9 cellular contexts compared by ENCODE assay signal in the genomic region with DNA sequence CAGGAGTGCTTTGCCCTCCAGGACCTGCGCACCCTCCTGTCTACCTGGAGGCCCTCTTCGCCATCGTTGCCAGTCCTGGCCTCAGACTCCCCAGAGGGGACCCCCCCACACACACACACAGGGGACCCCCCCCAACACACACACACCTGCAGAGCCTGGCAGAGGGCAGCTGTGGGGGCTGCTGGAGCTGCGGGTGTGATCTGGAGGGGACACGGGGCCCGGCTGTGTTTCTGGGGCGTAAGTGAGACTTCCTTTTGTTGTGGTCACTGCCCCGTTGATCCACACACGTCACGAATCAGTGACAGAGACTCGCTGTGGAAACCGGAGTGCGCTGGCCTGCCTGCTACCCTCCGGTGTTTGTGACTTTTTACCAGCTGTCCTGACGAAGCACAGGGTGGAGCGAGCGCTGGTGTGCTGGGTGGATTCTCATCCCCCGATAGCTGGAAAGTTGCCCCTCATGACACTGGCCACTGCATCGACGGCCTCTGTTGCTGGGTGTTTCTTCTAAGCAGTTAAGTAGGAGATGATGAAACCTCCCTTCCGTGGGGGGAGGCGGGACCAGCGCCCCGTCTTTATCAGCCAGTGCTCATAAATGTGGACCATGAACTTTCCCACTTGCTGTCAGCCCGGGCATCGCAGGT. TPM values are rescaled to one million over a fixed set of nuclear protein-coding genes. Genes with fewer than 3 reads are reported as not detected.
DNase-seq lines count a peak whose midpoint lies in the region; ATAC-seq and TF ChIP-seq lines count a peak whose summit lies in the region.
"Had no signal": no experiment of that assay in that cellular context is flagged by ENCODE, and none has a peak within 500 bp of the region (broad histone marks: within the 10 kb centered on the region; RNA-seq: fewer than 3 reads in every experiment).

No MANE protein-coding gene starts in this region.

- WGBS in trophoblast cell (ENCODE audit: extremely low coverage, insufficient coverage, insufficient read length), result no CpG with 5 or more reads among the region's 26 CpGs

- H2BK5ac ChIP-seq in trophoblast cell (ENCODE audit: low read depth, low read length, poor library complexity), result peak overlapping the region; percentile 15

- ATAC-seq in GM18858 (IDR thresholded peaks at IDR 0.05; ENCODE audit: unreplicated experiment) (no peak), GM21423 (IDR thresholded peaks at IDR 0.05; ENCODE audit: unreplicated experiment) (no peak), HG03280 (IDR thresholded peaks at IDR 0.05; ENCODE audit: unreplicated experiment) (no peak)

- peaks cover 0 to 4% (median 0%) of the 10 kb centered on the region in 7 donors for H3K9me3 Mint-ChIP-seq in CD14-positive monocyte

- no peaks in the 10 kb centered on the region for H3K9me3 ChIP-seq in SK-N-MC (ENCODE audit: low read depth, low read length)
- no peaks in the 10 kb centered on the region for H3K9me3 ChIP-seq in trophoblast cell (ENCODE audit: insufficient read depth, low read depth, low read length)

- H3K27me3 Mint-ChIP-seq in CD14-positive monocyte (ENCODE audit: low read depth in 3 of 3), result peaks cover 12 to 21% (median 20%) of the 10 kb centered on the region in 3 donors

- TF ChIP-seq CTCF in CD14-positive monocyte (IDR thresholded peaks at IDR 0.05), result no peak

- peaks cover 51 to 53% of the 10 kb centered on the region in 2 donors for H3K36me3 Mint-ChIP-seq in CD14-positive monocyte

- peak overlapping the region; percentile 54 for H2BK12ac ChIP-seq in trophoblast cell (ENCODE audit: low read length)

- H3K36me3 ChIP-seq in SK-N-MC (ENCODE audit: insufficient read depth, low read length) (peaks cover 16% of the 10 kb centered on the region; the same call in 1 of the 2 replicates), trophoblast cell (ENCODE audit: control insufficient read depth in 1 of 2, insufficient read depth in 2 of 2, low read length in 2 of 2) (peaks cover 11 to 12% of the 10 kb centered on the region in 2 experiments)

- H3K9ac ChIP-seq in SK-N-MC (ENCODE audit: insufficient read length) (no peak overlapping the region), trophoblast cell (ENCODE audit: low read length) (peak overlapping the region; percentile 28)

- H3K4me1 ChIP-seq in trophoblast cell (ENCODE audit: control insufficient read depth in 1 of 2, insufficient read depth in 2 of 2, low read length in 2 of 2), result peaks cover 53 to 58% of the 10 kb centered on the region in 2 experiments

- H3K4me3 ChIP-seq in SK-N-MC (peak overlapping the region; percentile 75), trophoblast cell (ENCODE audit: low read depth, low read length) (peak overlapping the region; percentile 85)

- peak overlapping the region; percentile 67 for H4K91ac ChIP-seq in trophoblast cell (ENCODE audit: low read depth, low read length)

- peak overlapping the region; percentile 60 for H3K14ac ChIP-seq in trophoblast cell (ENCODE audit: low read length)

- H3K27ac Mint-ChIP-seq in CD14-positive monocyte, result peak overlapping the region; percentile 86 to 96 (median 93)

- intact Hi-C loops in CD14-positive monocyte (cut with micrococcal nuclease), result loop anchor here (2.0 to 5.0 kb wide), 4 partner anchors 29 to 119 kb away; no protein-coding TSS in a partner anchor

- H4K12ac ChIP-seq in trophoblast cell (ENCODE audit: low read depth, low read length), result no peak overlapping the region

- DNase-seq in CD14-positive monocyte (ENCODE audit: low spot score), result peak; percentile 78
- no peak for DNase-seq in SK-N-MC (ENCODE audit: low read depth, low spot score)
- DNase-seq in fibroblast of peridontal ligament (ENCODE audit: extremely low read depth), result peak; percentile 47
- peak in 1 of 2 donors; percentile 22 for DNase-seq in trophoblast cell
- DNase-seq in stimulated activated CD4-positive, alpha-beta T cell treated with anti-CD3 and anti-CD28 coated beads, Interleukin-2, amount 100 ng/mL, for 48 hours, result no peak
- DNase-seq: activated CD4-positive, CD25-positive, alpha-beta regulatory T cell had no signal

- H3K27ac ChIP-seq in SK-N-MC, result no peak overlapping the region
- no peak overlapping the region for H3K27ac ChIP-seq in trophoblast cell (ENCODE audit: low read depth, low read length)

- H3K79me2 ChIP-seq in trophoblast cell (ENCODE audit: control insufficient read depth, insufficient read depth, low read length, poor library complexity), result peaks cover 44% of the 10 kb centered on the region

- H3K23ac ChIP-seq in trophoblast cell (ENCODE audit: low read length), result peak overlapping the region; percentile 1

- peak overlapping the region; percentile 87 for H3K4me2 ChIP-seq in trophoblast cell (ENCODE audit: low read length)

- peak overlapping the region; percentile 21 for H4K8ac ChIP-seq in trophoblast cell (ENCODE audit: low read depth, low read length)

- peak overlapping the region; percentile 19 for H2BK120ac ChIP-seq in trophoblast cell (ENCODE audit: insufficient read depth, low read length, poor library complexity)

- H2AFZ ChIP-seq in trophoblast cell (ENCODE audit: insufficient read depth, low read length, poor library complexity), result no peak overlapping the region

- peak overlapping the region; percentile 71 for H3K18ac ChIP-seq in trophoblast cell (ENCODE audit: low read length)

- H3K79me1 ChIP-seq in trophoblast cell (ENCODE audit: low read length), result peaks cover 38% of the 10 kb centered on the region

- H3K4me1 Mint-ChIP-seq in CD14-positive monocyte, result peaks cover 57% of the 10 kb centered on the region

- H2AK5ac ChIP-seq in trophoblast cell (ENCODE audit: low read length), result peak overlapping the region; percentile 42

- H3K4ac ChIP-seq in trophoblast cell (ENCODE audit: low read depth, low read length), result peak overlapping the region; percentile 84

- peaks cover 10% of the 10 kb centered on the region for H3K27me3 ChIP-seq in trophoblast cell (ENCODE audit: insufficient read depth, low read length)

- H3K4me3 Mint-ChIP-seq in CD14-positive monocyte, result peak overlapping the region; percentile 90 to 92

RNA-seq across cellular contexts. Expression of a gene that starts 2.3 kb away (rescaled TPM):
- 10 to 100 TPM; 13.1 to 29.8 TPM for polyA plus RNA-seq in CD14-positive monocyte
- polyA plus RNA-seq in trophoblast cell (2013), result 73.5 and 78.5 TPM in 2 replicates

Comparison
In these comparisons a context has a peak if more than half of its experiments do, and no peak if none do; other contexts are left out.
1. DNase-seq: peak in CD14-positive monocyte (single experiment) and fibroblast of peridontal ligament (single experiment); none in SK-N-MC (single experiment) and stimulated activated CD4-positive, alpha-beta T cell treated with anti-CD3 and anti-CD28 coated beads, Interleukin-2, amount 100 ng/mL, for 48 hours (0 of 2).